13 cellular contexts compared by ENCODE assay signal in the genomic region with DNA sequence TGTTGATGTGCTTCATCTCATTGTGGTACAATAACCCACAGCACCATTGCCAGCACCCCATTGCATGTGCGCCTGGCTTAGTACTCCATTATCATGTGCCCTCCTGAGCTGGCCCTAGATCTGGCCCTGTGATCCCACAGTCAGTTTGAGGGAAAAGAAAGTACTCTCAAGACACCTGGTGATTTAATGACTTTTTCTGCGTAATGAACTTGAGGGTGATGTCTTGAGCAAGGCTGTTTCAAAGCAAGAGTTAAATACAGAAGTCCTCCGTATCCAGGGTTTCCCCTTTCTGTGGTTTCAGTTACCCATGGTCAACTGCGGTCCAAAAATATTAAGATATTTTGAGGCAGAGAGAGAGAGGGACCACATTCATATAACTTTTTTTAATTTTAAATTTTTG. TPM values are rescaled to one million over a fixed set of nuclear protein-coding genes. Genes with fewer than 3 reads are reported as not detected.
DNase-seq lines count a peak whose midpoint lies in the region; ATAC-seq and TF ChIP-seq lines count a peak whose summit lies in the region.
"Had no signal": no experiment of that assay in that cellular context is flagged by ENCODE, and none has a peak within 500 bp of the region (broad histone marks: within the 10 kb centered on the region; RNA-seq: fewer than 3 reads in every experiment).

No MANE protein-coding gene starts in this region.

- peak; percentile 51 for ATAC-seq in GM18502 (IDR thresholded peaks at IDR 0.05; ENCODE audit: poor library complexity, unreplicated experiment)
- ATAC-seq in GM21737 (IDR thresholded peaks at IDR 0.05; ENCODE audit: unreplicated experiment) = peak; percentile 36
- ATAC-seq in HG03442 (IDR thresholded peaks at IDR 0.05; ENCODE audit: unreplicated experiment) = peak; percentile 48
- peak; percentile 50 for ATAC-seq in activated B cell treated with CpG ODN at 0.5 μM for 24 hours (ENCODE audit: low read depth)
- ATAC-seq in natural killer cell = no peak

- no peak for DNase-seq in activated B cell treated with CpG ODN at 0.5 μM for 24 hours
- DNase-seq in SK-N-DZ (ENCODE audit: low spot score) = no peak
- no peak for DNase-seq in natural killer cell
- no peak for DNase-seq in activated CD4-positive, alpha-beta memory T cell treated with anti-CD3 and anti-CD28 coated beads for 36 hours
- no peak for DNase-seq in NCI-H2081 (lab: John Stamatoyannopoulos, UW)
- DNase-seq: activated CD4-positive, CD25-positive, alpha-beta regulatory T cell treated with anti-CD3 and anti-CD28 coated beads, Interleukin-2, amount 50 U/mL, for 72 hours; activated naive CD4-positive, alpha-beta T cell treated with anti-CD3 and anti-CD28 coated beads for 36 hours; SHP77; stimulated activated CD4-positive, alpha-beta T cell treated with anti-CD3 and anti-CD28 coated beads, Interleukin-12 subunit alpha, Interleukin-12 subunit beta, amount 100 ng/mL, for 4 hours had no signal

- CTCF ChIA-PET in activated B cell treated with CpG ODN at 0.5 μM for 24 hours (lab: Charles Lee) = no interaction called here
- CTCF ChIA-PET in activated CD4-positive, alpha-beta memory T cell treated with anti-CD3 and anti-CD28 coated beads for 36 hours (lab: Charles Lee) = no interaction called here

- H3K4me1 Mint-ChIP-seq in activated B cell treated with CpG ODN at 0.5 μM for 24 hours (peaks cover 32% of the 10 kb centered on the region), natural killer cell (peaks cover 15 to 21% of the 10 kb centered on the region in 2 donors)
- H3K4me1 Mint-ChIP-seq in activated CD4-positive, alpha-beta memory T cell treated with anti-CD3 and anti-CD28 coated beads for 36 hours (ENCODE audit: low read depth) = no peaks in the 10 kb centered on the region

- H3K9me3 Mint-ChIP-seq in activated B cell treated with CpG ODN at 0.5 μM for 24 hours = peaks cover 14% of the 10 kb centered on the region
- H3K9me3 Mint-ChIP-seq in natural killer cell = no peaks in the 10 kb centered on the region
- peaks cover 8% of the 10 kb centered on the region for H3K9me3 Mint-ChIP-seq in activated CD4-positive, alpha-beta memory T cell treated with anti-CD3 and anti-CD28 coated beads for 36 hours
- H3K9me3 Mint-ChIP-seq: activated naive CD4-positive, alpha-beta T cell treated with anti-CD3 and anti-CD28 coated beads for 36 hours had no signal

- intact Hi-C loops in activated B cell treated with CpG ODN at 0.5 μM for 24 hours (cut with micrococcal nuclease) (no loop called here), natural killer cell (cut with micrococcal nuclease) (no loop called here)
- intact Hi-C loops in activated CD4-positive, alpha-beta memory T cell treated with anti-CD3 and anti-CD28 coated beads for 36 hours (cut with micrococcal nuclease) = no loop called here

- no peaks in the 10 kb centered on the region for H3K36me3 Mint-ChIP-seq in activated B cell treated with CpG ODN at 0.5 μM for 24 hours (ENCODE audit: low read depth)
- H3K36me3 Mint-ChIP-seq in natural killer cell = no peaks in the 10 kb centered on the region
- H3K36me3 Mint-ChIP-seq in activated CD4-positive, alpha-beta memory T cell treated with anti-CD3 and anti-CD28 coated beads for 36 hours = peaks cover 11% of the 10 kb centered on the region
- H3K36me3 Mint-ChIP-seq: CD14-positive monocyte had no signal

- H3K4me3 Mint-ChIP-seq in activated B cell treated with CpG ODN at 0.5 μM for 24 hours (no peak overlapping the region), natural killer cell (no peak overlapping the region)
- H3K4me3 Mint-ChIP-seq in activated CD4-positive, alpha-beta memory T cell treated with anti-CD3 and anti-CD28 coated beads for 36 hours = no peak overlapping the region
- H3K4me3 Mint-ChIP-seq: activated naive CD4-positive, alpha-beta T cell treated with anti-CD3 and anti-CD28 coated beads for 36 hours had no signal

- TF ChIP-seq CTCF in activated B cell treated with CpG ODN at 0.5 μM for 24 hours (IDR thresholded peaks at IDR 0.05) = no peak
- TF ChIP-seq CTCF in natural killer cell (IDR thresholded peaks at IDR 0.05) = no peak

- H3K27me3 Mint-ChIP-seq in activated B cell treated with CpG ODN at 0.5 μM for 24 hours = peaks cover 11% of the 10 kb centered on the region
- peaks cover 0 to 10% of the 10 kb centered on the region in 2 donors for H3K27me3 Mint-ChIP-seq in natural killer cell (ENCODE audit: low read depth in 2 of 2)
- no peaks in the 10 kb centered on the region for H3K27me3 Mint-ChIP-seq in activated CD4-positive, alpha-beta memory T cell treated with anti-CD3 and anti-CD28 coated beads for 36 hours

- POLR2A ChIA-PET in activated B cell treated with CpG ODN at 0.5 μM for 24 hours (lab: Charles Lee) = no interaction called here
- POLR2A ChIA-PET in activated CD4-positive, alpha-beta memory T cell treated with anti-CD3 and anti-CD28 coated beads for 36 hours (lab: Charles Lee) = no interaction called here

- H3K27ac Mint-ChIP-seq in activated B cell treated with CpG ODN at 0.5 μM for 24 hours = no peak overlapping the region
- no peak overlapping the region for H3K27ac Mint-ChIP-seq in natural killer cell
- no peak overlapping the region for H3K27ac Mint-ChIP-seq in activated CD4-positive, alpha-beta memory T cell treated with anti-CD3 and anti-CD28 coated beads for 36 hours
- H3K27ac Mint-ChIP-seq: activated naive CD4-positive, alpha-beta T cell treated with anti-CD3 and anti-CD28 coated beads for 36 hours had no signal

RNA-seq across cellular contexts. Expression of a gene that starts 16.3 kb away (rescaled TPM):
- total RNA-seq in activated B cell treated with CpG ODN at 0.5 μM for 24 hours = 0.16 and 0.17 TPM in 2 replicates
- polyA plus RNA-seq in SK-N-DZ (2014; cell fraction: cytosol; rRNA removed) = not detected in 2 replicates
- not detected in 2 replicates for polyA plus RNA-seq in SK-N-DZ (2014; cell fraction: nucleus; rRNA removed)
- under 1 TPM in 1 of 3 donors, not detected in 2; 0.14 TPM for total RNA-seq in natural killer cell
- under 1 TPM; 0.07 to 0.12 TPM for total RNA-seq in activated CD4-positive, alpha-beta memory T cell treated with anti-CD3 and anti-CD28 coated beads for 36 hours
- polyA plus RNA-seq: CD14-positive monocyte had no signal

RNA-seq across cellular contexts. Expression of a gene that starts 39.7 kb away (rescaled TPM):
- total RNA-seq in activated B cell treated with CpG ODN at 0.5 μM for 24 hours = 30.2 and 32.4 TPM in 2 replicates
- polyA plus RNA-seq in SK-N-DZ (2014; cell fraction: cytosol; rRNA removed) = 9.5 and 9.6 TPM in 2 replicates
- 27.8 and 30.6 TPM in 2 replicates for polyA plus RNA-seq in SK-N-DZ (2014; cell fraction: nucleus; rRNA removed)
- total RNA-seq in natural killer cell = 10 to 100 TPM; 29.7 to 41.2 (median 31.9) TPM
- 10 to 100 TPM; 16.6 to 18.6 TPM for total RNA-seq in activated CD4-positive, alpha-beta memory T cell treated with anti-CD3 and anti-CD28 coated beads for 36 hours

Comparison
In these comparisons a context has a peak if more than half of its experiments do, and no peak if none do; other contexts are left out.
1. ATAC-seq: peak in GM18502 (single experiment), GM21737 (single experiment), HG03442 (single experiment) and activated B cell treated with CpG ODN at 0.5 μM for 24 hours (single experiment); none in natural killer cell (0 of 3).